Comparison of ENCODE assay signal across 8 cellular contexts in genomic region chrX:132489256-132490085, GRCh38. TPM values are rescaled to one million over a fixed set of nuclear protein-coding genes. Genes with fewer than 3 reads are reported as not detected.
DNase-seq lines count a peak whose midpoint lies in the region; ATAC-seq and TF ChIP-seq lines count a peak whose summit lies in the region.

No MANE protein-coding gene starts in this region.

- peak; percentile 85 for DNase-seq in DMS153 treated with DMSO at 0.1 percent for 48 hours (lab: John Stamatoyannopoulos, UW; ENCODE audit: unreplicated experiment)
- peak; percentile 79 for DNase-seq in HT-29 (ENCODE audit: low spot score)
- peak; percentile 71 for DNase-seq in RPMI7951 (ENCODE audit: low read depth)
- peak; percentile 65 for DNase-seq in activated naive CD4-positive, alpha-beta T cell treated with anti-CD3 and anti-CD28 coated beads, Interleukin-2, amount 10 ng/mL, durations not matched to agents 7 days and 5 days
- peak; percentile 75 for DNase-seq in Right ventricle myocardium superior
- DNase-seq in osteocyte (ENCODE audit: extremely low spot score, unreplicated experiment), result peak; percentile 87
- no peak for DNase-seq in epidermal melanocyte (ENCODE audit: insufficient read length, low spot score)

- intact Hi-C loops in Right ventricle myocardium superior (cut with DNase I), result no loop called here

- H3K27me3 Mint-ChIP-seq in activated naive CD4-positive, alpha-beta T cell treated with anti-CD3 and anti-CD28 coated beads, Interleukin-2, amount 10 ng/mL, durations not matched to agents 7 days and 5 days, result no peaks in the 10 kb centered on the region
- H3K27me3 Mint-ChIP-seq in osteocyte (ENCODE audit: unreplicated experiment), result peaks cover 31% of the 10 kb centered on the region

- CTCF ChIA-PET in activated naive CD4-positive, alpha-beta T cell treated with anti-CD3 and anti-CD28 coated beads, Interleukin-2, amount 10 ng/mL, durations not matched to agents 7 days and 5 days (lab: Charles Lee), result no interaction called here

- peaks cover 11% of the 10 kb centered on the region for H3K36me3 Mint-ChIP-seq in activated naive CD4-positive, alpha-beta T cell treated with anti-CD3 and anti-CD28 coated beads, Interleukin-2, amount 10 ng/mL, durations not matched to agents 7 days and 5 days
- no peaks in the 10 kb centered on the region for H3K36me3 Mint-ChIP-seq in osteocyte (ENCODE audit: unreplicated experiment)

- H3K27ac Mint-ChIP-seq in activated naive CD4-positive, alpha-beta T cell treated with anti-CD3 and anti-CD28 coated beads, Interleukin-2, amount 10 ng/mL, durations not matched to agents 7 days and 5 days, result peak overlapping the region; percentile 98
- H3K27ac Mint-ChIP-seq in osteocyte (ENCODE audit: unreplicated experiment), result peak overlapping the region; percentile 80

- ATAC-seq in GM21381 (IDR thresholded peaks at IDR 0.05; ENCODE audit: unreplicated experiment) (peak; percentile 56), Right ventricle myocardium superior (ENCODE audit: poor library complexity) (peak; percentile 93)

- peaks cover 57% of the 10 kb centered on the region for H3K4me1 Mint-ChIP-seq in activated naive CD4-positive, alpha-beta T cell treated with anti-CD3 and anti-CD28 coated beads, Interleukin-2, amount 10 ng/mL, durations not matched to agents 7 days and 5 days
- peaks cover 16% of the 10 kb centered on the region for H3K4me1 Mint-ChIP-seq in osteocyte (ENCODE audit: unreplicated experiment)

- H3K9me3 Mint-ChIP-seq in activated naive CD4-positive, alpha-beta T cell treated with anti-CD3 and anti-CD28 coated beads, Interleukin-2, amount 10 ng/mL, durations not matched to agents 7 days and 5 days, result no peaks in the 10 kb centered on the region
- no peaks in the 10 kb centered on the region for H3K9me3 Mint-ChIP-seq in osteocyte (ENCODE audit: unreplicated experiment)

- TF ChIP-seq CTCF in osteocyte (IDR thresholded peaks at IDR 0.05), result no peak

- peak overlapping the region; percentile 98 for H3K4me3 Mint-ChIP-seq in activated naive CD4-positive, alpha-beta T cell treated with anti-CD3 and anti-CD28 coated beads, Interleukin-2, amount 10 ng/mL, durations not matched to agents 7 days and 5 days
- H3K4me3 Mint-ChIP-seq in osteocyte (ENCODE audit: unreplicated experiment), result peak overlapping the region; percentile 94

RNA-seq across cellular contexts. Expression of gene MBNL3, which starts 0.6 kb away (rescaled TPM):
- 5.4 and 7.6 TPM in 2 replicates for total RNA-seq in HT-29 (2014; rRNA removed; shearing (Covaris generic))
- 3.2 and 4.2 TPM in 2 replicates for total RNA-seq in RPMI7951 (2014; rRNA removed; shearing (Covaris generic))
- total RNA-seq in Right ventricle myocardium superior (31.1 TPM), osteocyte (7.3 and 7.7 TPM in 2 replicates)
